Comparison of ENCODE assay signal across 17 cellular contexts in the genomic region with DNA sequence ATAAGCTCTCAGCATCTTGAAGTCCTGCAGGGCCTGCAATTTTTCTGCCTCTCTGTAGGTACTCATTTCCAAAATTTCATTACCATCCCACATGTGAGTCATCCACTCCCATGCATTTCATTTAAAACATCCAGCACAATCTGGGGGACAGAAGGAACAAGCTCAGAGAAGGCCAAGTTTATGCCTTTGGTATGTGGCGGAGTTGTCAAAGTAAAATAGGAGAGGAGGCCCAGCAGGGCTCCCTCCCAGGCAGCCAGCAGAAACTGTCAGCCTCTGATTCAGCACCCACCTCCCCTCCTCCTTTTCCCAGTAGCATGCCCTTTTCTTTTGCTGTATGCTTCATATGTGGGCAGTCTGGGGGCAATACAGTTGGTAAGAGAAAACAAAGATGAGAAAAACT.
A peak's percentile ranks its signal among the peaks of the same experiment; 100 is the strongest.
DNase-seq lines count a peak whose midpoint lies in the region; ATAC-seq, FAIRE-seq and TF ChIP-seq lines count a peak whose summit lies in the region.
"Had no signal": no experiment of that assay in that cellular context is flagged by ENCODE, and none has a peak within 500 bp of the region (broad histone marks: within the 10 kb centered on the region; RNA-seq: fewer than 3 reads in every experiment).

No MANE protein-coding gene starts in this region.

- TF ChIP-seq CTCF in fibroblast of lung (conservative IDR thresholded peaks at IDR 0.05 in 1 of 2, IDR thresholded peaks at IDR 0.05 in 1 of 2; ENCODE audit: low read depth in 1 of 2, low read length in 2 of 2) (no peak), osteoblast (IDR thresholded peaks at IDR 0.05; ENCODE audit: extremely low read depth, low read depth, low read length) (no peak)

- ATAC-seq in GM19035 (IDR thresholded peaks at IDR 0.05; ENCODE audit: unreplicated experiment) (no peak), GM19467 (IDR thresholded peaks at IDR 0.05; ENCODE audit: unreplicated experiment) (no peak)
- ATAC-seq: HCT116 had no signal

- H3K36me3 ChIP-seq in fibroblast of lung (ENCODE audit: control insufficient read depth, insufficient read depth, low read length) (no peaks in the 10 kb centered on the region), osteoblast (ENCODE audit: insufficient read depth, low read length) (no peaks in the 10 kb centered on the region)
- H3K36me3 ChIP-seq: pancreas had no signal

- H4K20me1 ChIP-seq in fibroblast of lung (ENCODE audit: control insufficient read depth, extremely low read depth, insufficient read depth, low read length) (no peaks in the 10 kb centered on the region), osteoblast (ENCODE audit: insufficient read depth, low read length) (no peaks in the 10 kb centered on the region)

- H3K9ac ChIP-seq in fibroblast of lung (ENCODE audit: insufficient read depth, low read length) = no peak overlapping the region

- H3K79me2 ChIP-seq in fibroblast of lung (ENCODE audit: control insufficient read depth, insufficient read depth, low read length) (no peaks in the 10 kb centered on the region), osteoblast (ENCODE audit: insufficient read depth, low read length) (no peaks in the 10 kb centered on the region)

- H3K27ac ChIP-seq in fibroblast of lung (ENCODE audit: insufficient read depth, low read length) = peak overlapping the region; percentile 13
- peak overlapping the region; percentile 48 for H3K27ac ChIP-seq in osteoblast (ENCODE audit: low read depth, low read length)
- H3K27ac ChIP-seq: C4-2B, pancreas, PC-9 had no signal

- DNase-seq in Ammon's horn (ENCODE audit: low spot score) = peak; percentile 60
- peak; percentile 38 for DNase-seq in NCI-H446 treated with DMSO at 0.1 percent for 48 hours (lab: John Stamatoyannopoulos, UW)
- DNase-seq in fibroblast of lung (ENCODE audit: low read depth in 2 of 2) = peak; percentile 75 to 82
- peak; percentile 78 for DNase-seq in osteoblast (ENCODE audit: insufficient read length, low spot score, missing footprints)
- DNase-seq in retina = no peak
- no peak for DNase-seq in GM12892 (ENCODE audit: insufficient read length)
- DNase-seq: mammary epithelial cell, NCI-H1105 treated with DMSO at 0.1 percent for 48 hours, pancreas, PC-9, T-helper 1 cell had no signal

- H3K4me3 ChIP-seq in fibroblast of lung (replicated peaks in 1 of 4; ENCODE audit: control extremely low read depth in 1 of 4, insufficient read depth in 1 of 4, low read depth in 3 of 4, low read length in 4 of 4) (no peak overlapping the region), osteoblast (ENCODE audit: insufficient read depth, low read length) (no peak overlapping the region)
- H3K4me3 ChIP-seq: pancreas, PC-9 had no signal

- peaks cover 16% of the 10 kb centered on the region for H3K4me1 ChIP-seq in fibroblast of lung (ENCODE audit: control insufficient read depth, extremely low read depth, insufficient read depth, low read length)
- H3K4me1 ChIP-seq in osteoblast (ENCODE audit: insufficient read depth, low read length) = peaks cover 20% of the 10 kb centered on the region
- H3K4me1 ChIP-seq: pancreas had no signal

- H2AFZ ChIP-seq in fibroblast of lung (ENCODE audit: low read length) (no peak overlapping the region), osteoblast (ENCODE audit: low read length) (peak overlapping the region; percentile 59)
- H2AFZ ChIP-seq: PC-9 had no signal

- no peak for TF ChIP-seq POLR2A in GM12892 (IDR thresholded peaks at IDR 0.05; ENCODE audit: low read depth, low read length)

- no peak for FAIRE-seq in GM12892 (lab: Jason Lieb, UNC)
- FAIRE-seq: G401.6, GM18507, pancreas had no signal

- peak overlapping the region; percentile 40 for H3K4me2 ChIP-seq in fibroblast of lung (ENCODE audit: extremely low read depth, insufficient read depth, low read length)
- peak overlapping the region; percentile 24 for H3K4me2 ChIP-seq in osteoblast (ENCODE audit: insufficient read depth, low read length)
- H3K4me2 ChIP-seq: PC-9 had no signal

- H3K9me3 ChIP-seq in fibroblast of lung (ENCODE audit: control insufficient read depth, insufficient read depth, low read depth, low read length) (no peaks in the 10 kb centered on the region), osteoblast (ENCODE audit: low read depth, low read length) (no peaks in the 10 kb centered on the region)
- H3K9me3 ChIP-seq: pancreas had no signal

- no peaks in the 10 kb centered on the region for H3K27me3 ChIP-seq in fibroblast of lung (ENCODE audit: control insufficient read depth, insufficient read depth, low read length)
- H3K27me3 ChIP-seq in osteoblast (ENCODE audit: insufficient read depth, low read length) = no peaks in the 10 kb centered on the region
- H3K27me3 ChIP-seq: pancreas had no signal

Comparison
In these comparisons a context has a peak if more than half of its experiments do, and no peak if none do; other contexts are left out.
1. DNase-seq: peak in Ammon's horn (single experiment), NCI-H446 treated with DMSO at 0.1 percent for 48 hours (single experiment), fibroblast of lung (2 of 2) and osteoblast (single experiment); none in retina (single experiment) and GM12892 (single experiment).